ENCODE assay signal across 1 cellular context in the genomic region with DNA sequence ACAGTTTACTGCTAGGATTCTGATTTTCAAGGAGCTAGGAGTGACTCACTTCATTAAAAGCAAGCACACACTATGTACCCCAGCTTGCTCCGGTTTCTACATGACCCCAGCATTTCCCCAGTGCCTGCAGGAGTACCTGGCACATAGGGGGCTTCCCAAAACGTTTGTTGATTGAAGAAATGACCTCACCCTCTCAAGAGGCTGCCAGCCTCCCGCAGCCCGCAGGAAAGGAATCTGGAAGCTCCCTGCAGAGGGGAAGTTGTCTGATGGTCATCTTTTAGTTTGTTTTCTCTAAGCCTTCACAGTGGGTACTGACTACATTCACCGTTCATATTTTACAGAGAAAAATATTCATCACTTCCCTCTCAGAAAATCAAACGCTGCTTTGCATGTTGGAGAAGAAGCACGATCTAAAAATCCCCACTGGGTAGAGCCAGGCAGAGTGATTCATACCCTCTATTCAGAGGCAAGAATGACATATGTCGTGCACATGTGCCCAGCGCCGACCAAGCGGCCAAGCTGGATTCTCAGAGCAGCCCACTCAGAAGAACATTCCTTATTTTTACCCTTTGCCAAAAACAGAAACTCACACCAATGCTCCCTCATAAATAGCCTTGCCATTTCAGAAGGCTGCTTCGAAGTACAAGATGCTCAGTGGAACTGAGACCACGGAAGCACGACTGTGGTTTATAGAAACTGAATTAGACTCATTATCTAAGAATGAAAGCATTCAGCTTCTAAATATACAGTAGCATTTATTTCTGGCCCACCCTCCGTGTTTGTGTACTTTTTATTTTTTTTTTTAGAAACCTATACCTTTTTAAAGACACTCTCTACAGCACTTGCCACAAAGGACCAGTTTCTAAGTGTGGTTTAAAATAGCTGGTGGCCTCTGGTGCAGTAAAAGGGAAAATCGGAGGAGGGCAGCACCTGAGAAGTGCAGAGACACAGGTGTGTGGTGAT.
TF ChIP-seq lines count a peak whose summit lies in the region.

No MANE protein-coding gene starts in this region.

TF ChIP-seq in GM23338, 12 proteins besides CTCF, POLR2A, EP300 and RAD21 (continued from another document):
- TF ChIP-seq REST (IDR thresholded peaks at IDR 0.05; ENCODE audit: unreplicated experiment) (no peak), CREB1 (CRISPR knock-in tag; IDR thresholded peaks at IDR 0.05; ENCODE audit: low read depth) (no peak), ZNF331 (CRISPR knock-in tag; IDR thresholded peaks at IDR 0.05; ENCODE audit: low read depth) (no peak), ZNF114 (CRISPR knock-in tag; IDR thresholded peaks at IDR 0.05) (no peak), POLR2AphosphoS5 (IDR thresholded peaks at IDR 0.05; ENCODE audit: low read depth) (no peak), JUNB (IDR thresholded peaks at IDR 0.05; ENCODE audit: unreplicated experiment) (no peak)
TF ChIP-seq in GM23338: peak in this region for 0.
